Comparison of ENCODE assay signal across 17 cellular contexts in genomic region chr20:57174737-57175136, GRCh38.
DNase-seq lines count a peak whose midpoint lies in the region; ATAC-seq, FAIRE-seq and TF ChIP-seq lines count a peak whose summit lies in the region.
"Had no signal": no experiment of that assay in that cellular context is flagged by ENCODE, and none has a peak within 500 bp of the region (broad histone marks: within the 10 kb centered on the region; RNA-seq: fewer than 3 reads in every experiment).

No MANE protein-coding gene starts in this region.

- H4K5ac ChIP-seq in H1 (ENCODE audit: insufficient read length, low read depth, low read length), result no peak overlapping the region

- no peak overlapping the region for H4K91ac ChIP-seq in H1 (replicated peaks; ENCODE audit: insufficient read length, low read length)

- no peaks in the 10 kb centered on the region for H3K79me2 ChIP-seq in HepG2 (ENCODE audit: insufficient read depth, low read length)
- H3K79me2 ChIP-seq in H1 (ENCODE audit: control insufficient read depth in 1 of 2, insufficient read depth in 2 of 2, low read length in 2 of 2), result no peaks in the 10 kb centered on the region

- peaks cover 5% of the 10 kb centered on the region for H3K4me1 Mint-ChIP-seq in type B pancreatic cell (ENCODE audit: unreplicated experiment)
- H3K4me1 Mint-ChIP-seq in activated CD8-positive, alpha-beta T cell treated with anti-CD3 and anti-CD28 coated beads, Interleukin-2, amount 10 ng/mL, durations not matched to agents 7 days and 5 days (ENCODE audit: low read depth), result no peaks in the 10 kb centered on the region
- H3K4me1 Mint-ChIP-seq: CD14-positive monocyte; CD4-positive, alpha-beta memory T cell had no signal

- no peak overlapping the region for H3K4me3 Mint-ChIP-seq in type B pancreatic cell
- H3K4me3 Mint-ChIP-seq in activated CD8-positive, alpha-beta T cell treated with anti-CD3 and anti-CD28 coated beads, Interleukin-2, amount 10 ng/mL, durations not matched to agents 7 days and 5 days, result no peak overlapping the region
- H3K4me3 Mint-ChIP-seq: CD14-positive monocyte; CD4-positive, alpha-beta memory T cell had no signal

- no peak overlapping the region for H2AK5ac ChIP-seq in H1 (ENCODE audit: low read depth, low read length)

- H2BK20ac ChIP-seq in H1 (ENCODE audit: low read length), result no peak overlapping the region

- H3K9me3 ChIP-seq in HepG2 (ENCODE audit: low read length) (no peaks in the 10 kb centered on the region), right lobe of liver (no peaks in the 10 kb centered on the region), H1 (ENCODE audit: insufficient read depth in 2 of 2, low read depth in 1 of 2, low read length in 1 of 2) (no peaks in the 10 kb centered on the region), stomach (no peaks in the 10 kb centered on the region)
- H3K9me3 ChIP-seq: BLaER1, HAP-1 had no signal

- no peak for DNase-seq in HepG2 (ENCODE audit: low spot score)
- DNase-seq in right lobe of liver, result no peak
- DNase-seq in H1 (ENCODE audit: low read depth in 1 of 2, low spot score in 2 of 2), result no peak
- DNase-seq in type B pancreatic cell (ENCODE audit: extremely low spot score, unreplicated experiment), result no peak
- DNase-seq in stomach, result no peak
- no peak for DNase-seq in activated CD8-positive, alpha-beta T cell treated with anti-CD3 and anti-CD28 coated beads, Interleukin-2, amount 10 ng/mL, durations not matched to agents 7 days and 5 days
- DNase-seq: 8988T; Calu3; CD4-positive, alpha-beta memory T cell; DND-41; EL; IMR-90 had no signal

- H3K14ac ChIP-seq in H1 (ENCODE audit: insufficient read length), result no peak overlapping the region

- H3K18ac ChIP-seq in H1 (ENCODE audit: extremely low read depth, low read length), result no peak overlapping the region

- H3K79me1 ChIP-seq in H1 (ENCODE audit: low read depth, low read length), result no peaks in the 10 kb centered on the region

- H2BK12ac ChIP-seq in H1 (ENCODE audit: low read depth, low read length), result no peak overlapping the region

- H3K56ac ChIP-seq in H1 (replicated peaks; ENCODE audit: insufficient read length, low read depth, low read length), result no peak overlapping the region

- 0 out of 2 replicates have a peak, but pooled peaks cover 2% of the 10 kb centered on the region for H4K20me1 ChIP-seq in HepG2 (ENCODE audit: insufficient read depth, low read length)
- H4K20me1 ChIP-seq in H1 (replicated peaks in 1 of 2; ENCODE audit: control insufficient read depth in 1 of 2, insufficient read depth in 2 of 2, low read length in 2 of 2), result no peaks in the 10 kb centered on the region
- H4K20me1 ChIP-seq: BLaER1 had no signal

- no peak for TF ChIP-seq POLR2A in HepG2 (IDR thresholded peaks at IDR 0.05; ENCODE audit: insufficient read depth in 1 of 2, low read depth in 2 of 2, low read length in 2 of 2)
- TF ChIP-seq POLR2A in right lobe of liver (IDR thresholded peaks at IDR 0.05), result no peak
- no peak for TF ChIP-seq POLR2A in H1 (IDR thresholded peaks at IDR 0.05; ENCODE audit: control extremely low read depth in 1 of 2, low read depth in 2 of 2, low read length in 2 of 2)
- TF ChIP-seq POLR2A in stomach (IDR thresholded peaks at IDR 0.05), result no peak

- WGBS in HepG2 (ENCODE audit: low lambda C conversion rate), result 20% methylated on average over 7 of the region's 9 CpGs
- WGBS in right lobe of liver (ENCODE audit: insufficient coverage, low coverage, low lambda C conversion rate, missing lambda C conversion rate), result 80% methylated on average over 2 of the region's 9 CpGs
- 81% methylated on average over 9 of the region's 9 CpGs; no CpG with 5 or more reads in 1 of the 2 experiments for WGBS in H1 (ENCODE audit: extremely low coverage in 1 of 2, insufficient coverage in 1 of 2, insufficient read length in 1 of 2, insufficient replicate concordance in 2 of 2, low coverage in 1 of 2, low lambda C conversion rate in 2 of 2, missing lambda C conversion rate in 1 of 2), 2 experiments
- 82 to 93% (median 86%) methylated on average over 7 to 9 of the region's 9 CpGs for WGBS in stomach, 5 donors

- H3K27ac ChIP-seq in HepG2 (ENCODE audit: extremely low read length, insufficient read depth, low read length) (no peak overlapping the region), right lobe of liver (no peak overlapping the region), H1 (ENCODE audit: low read depth, low read length) (no peak overlapping the region), stomach (no peak overlapping the region)
- H3K27ac ChIP-seq: BLaER1 had no signal

- H3K23ac ChIP-seq in H1 (ENCODE audit: insufficient read length), result no peak overlapping the region

- H3K9ac ChIP-seq in HepG2 (ENCODE audit: insufficient read depth, low read depth, low read length), result no peak overlapping the region
- no peak overlapping the region for H3K9ac ChIP-seq in H1 (replicated peaks in 1 of 4; ENCODE audit: extremely low read depth in 1 of 4, low read depth in 3 of 4, low read length in 3 of 4)
- H3K9ac ChIP-seq: BLaER1 had no signal

- no peak for TF ChIP-seq EP300 in HepG2 (IDR thresholded peaks at IDR 0.05; ENCODE audit: low read depth in 2 of 2, low read length in 2 of 2)
- no peak for TF ChIP-seq EP300 in HepG2 (CRISPR knock-in tag; IDR thresholded peaks at IDR 0.05; ENCODE audit: borderline replicate concordance)
- no peak for TF ChIP-seq EP300 in H1 (IDR thresholded peaks at IDR 0.05; ENCODE audit: borderline replicate concordance in 1 of 2, low read depth in 2 of 2, low read length in 2 of 2)
- no peak for TF ChIP-seq EP300 in stomach (IDR thresholded peaks at IDR 0.05)

- no peaks in the 10 kb centered on the region for H3K27me3 Mint-ChIP-seq in type B pancreatic cell
- no peaks in the 10 kb centered on the region for H3K27me3 Mint-ChIP-seq in activated CD8-positive, alpha-beta T cell treated with anti-CD3 and anti-CD28 coated beads, Interleukin-2, amount 10 ng/mL, durations not matched to agents 7 days and 5 days (ENCODE audit: low read depth)

- no peaks in the 10 kb centered on the region for H3K4me1 ChIP-seq in HepG2 (ENCODE audit: insufficient read depth, low read length)
- no peaks in the 10 kb centered on the region for H3K4me1 ChIP-seq in right lobe of liver
- peaks cover 0 to 3% (median 1%) of the 10 kb centered on the region in 4 experiments; a peak in 3 of 7 replicates for H3K4me1 ChIP-seq in H1 (replicated peaks in 1 of 4; ENCODE audit: control insufficient read depth in 3 of 4, insufficient read depth in 4 of 4, low read length in 3 of 4)
- H3K4me1 ChIP-seq in stomach, result no peaks in the 10 kb centered on the region
- H3K4me1 ChIP-seq: HAP-1 had no signal

- 0 out of 2 replicates have a peak overlapping the region, but pooled peaks have one; percentile 46 for H2BK15ac ChIP-seq in H1 (ENCODE audit: low read length)

- no peak for FAIRE-seq in HepG2 (lab: Jason Lieb, UNC)
- no peak for FAIRE-seq in H1 (lab: Jason Lieb, UNC)
- FAIRE-seq: GM12878 had no signal

- H3K27ac Mint-ChIP-seq in type B pancreatic cell, result peak overlapping the region; percentile 63
- no peak overlapping the region for H3K27ac Mint-ChIP-seq in activated CD8-positive, alpha-beta T cell treated with anti-CD3 and anti-CD28 coated beads, Interleukin-2, amount 10 ng/mL, durations not matched to agents 7 days and 5 days
- H3K27ac Mint-ChIP-seq: CD4-positive, alpha-beta memory T cell had no signal

- H2AFZ ChIP-seq in HepG2 (ENCODE audit: low read length) (no peak overlapping the region), H1 (ENCODE audit: low read length) (no peak overlapping the region)

- H2BK120ac ChIP-seq in H1 (replicated peaks; ENCODE audit: low read depth, low read length), result no peak overlapping the region

- intact Hi-C loops in HepG2 (cut with micrococcal nuclease; ENCODE audit: unreplicated experiment), result no loop called here
- intact Hi-C loops in right lobe of liver (cut with DNase I), result no loop called here
- intact Hi-C loops in stomach (cut with DNase I; ENCODE audit: low total_unique reads), result no loop called here

- H3K27me3 ChIP-seq in HepG2 (ENCODE audit: control insufficient read depth in 1 of 2, insufficient read depth in 2 of 2, low read length in 2 of 2) (peaks cover 10 to 30% of the 10 kb centered on the region in 2 experiments; a peak in 3 of 5 replicates), right lobe of liver (no peaks in the 10 kb centered on the region), H1 (replicated peaks in 1 of 4; ENCODE audit: control insufficient read depth in 3 of 4, extremely low read depth in 1 of 4, insufficient read depth in 3 of 4, low read length in 3 of 4) (no peaks in the 10 kb centered on the region), stomach (peaks cover 0 to 9% (median 0%) of the 10 kb centered on the region in 3 donors)
- H3K27me3 ChIP-seq: BLaER1 had no signal

- H3K4me2 ChIP-seq in HepG2 (ENCODE audit: low read depth, low read length) (no peak overlapping the region), H1 (ENCODE audit: insufficient read depth in 1 of 2, low read depth in 2 of 2, low read length in 2 of 2) (no peak overlapping the region)
- H3K4me2 ChIP-seq: BLaER1 had no signal

- no peak overlapping the region for H2BK5ac ChIP-seq in H1 (ENCODE audit: low read depth, low read length)

- TF ChIP-seq CTCF in HepG2 (CRISPR knock-in tag; IDR thresholded peaks at IDR 0.05) (no peak), right lobe of liver (IDR thresholded peaks at IDR 0.05) (no peak), H1 (IDR thresholded peaks at IDR 0.05; ENCODE audit: control extremely low read depth in 1 of 3, insufficient read depth in 1 of 3, low read depth in 1 of 3, low read length in 3 of 3) (no peak), type B pancreatic cell (conservative IDR thresholded peaks at IDR 0.05) (no peak), stomach (IDR thresholded peaks at IDR 0.05) (no peak)

- H3K36me3 Mint-ChIP-seq in type B pancreatic cell, result peaks cover 40% of the 10 kb centered on the region
- H3K36me3 Mint-ChIP-seq in activated CD8-positive, alpha-beta T cell treated with anti-CD3 and anti-CD28 coated beads, Interleukin-2, amount 10 ng/mL, durations not matched to agents 7 days and 5 days (ENCODE audit: low read depth), result no peaks in the 10 kb centered on the region
- H3K36me3 Mint-ChIP-seq: CD14-positive monocyte; CD4-positive, alpha-beta memory T cell had no signal

- BruUV-seq in HepG2 (replicated peaks; lab: Mats Ljungman, UMichigan), result no TSS peak

- CTCF ChIA-PET in HepG2 (lab: Yijun Ruan, JAX; ENCODE audit: low intra/inter-chr PET ratio, low total read pairs) (no interaction called here), H1 (lab: Charles Lee; ENCODE audit: partially characterized antibody) (interaction anchor here (0.8 to 1.7 kb wide), 4 partner anchors 35 to 331 kb away, joined by 3 to 6 read pairs (median 5); no protein-coding TSS in a partner anchor)
- CTCF ChIA-PET in activated CD8-positive, alpha-beta T cell treated with anti-CD3 and anti-CD28 coated beads, Interleukin-2, amount 10 ng/mL, durations not matched to agents 7 days and 5 days (lab: Charles Lee), result no interaction called here

- 0 out of 2 replicates have a peak overlapping the region, but pooled peaks have one; percentile 6 for H4K8ac ChIP-seq in H1 (ENCODE audit: extremely low read depth, insufficient read depth, low read length)

- ATAC-seq in HepG2 (no peak), right lobe of liver (no peak), GM21423 (IDR thresholded peaks at IDR 0.05; ENCODE audit: unreplicated experiment) (no peak)
- ATAC-seq in activated CD8-positive, alpha-beta T cell treated with anti-CD3 and anti-CD28 coated beads, Interleukin-2, amount 10 ng/mL, durations not matched to agents 7 days and 5 days, result no peak

- no peaks in the 10 kb centered on the region for H3K36me3 ChIP-seq in HepG2 (replicated peaks in 1 of 2; ENCODE audit: control insufficient read depth in 1 of 2, insufficient read depth in 2 of 2, low read length in 2 of 2)
- H3K36me3 ChIP-seq in right lobe of liver, result no peaks in the 10 kb centered on the region
- H3K36me3 ChIP-seq in H1 (ENCODE audit: control insufficient read depth in 2 of 4, insufficient read depth in 4 of 4, low read length in 3 of 4), result peaks cover 0 to 8% (median 0%) of the 10 kb centered on the region in 4 experiments; a peak in 2 of 8 replicates
- no peaks in the 10 kb centered on the region for H3K36me3 ChIP-seq in stomach
- H3K36me3 ChIP-seq: BLaER1, HAP-1 had no signal

- no peak for TF ChIP-seq RAD21 in HepG2 (CRISPR knock-in tag; IDR thresholded peaks at IDR 0.05)
- no peak for TF ChIP-seq RAD21 in H1 (IDR thresholded peaks at IDR 0.05 in 1 of 2, conservative IDR thresholded peaks at IDR 0.05 in 1 of 2; ENCODE audit: low read depth in 2 of 2, low read length in 2 of 2)

- POLR2A ChIA-PET in HepG2 (lab: Yijun Ruan, JAX), result no interaction called here
- POLR2A ChIA-PET in H1 (lab: Charles Lee; ENCODE audit: partially characterized antibody), result no interaction called here
- POLR2A ChIA-PET in activated CD8-positive, alpha-beta T cell treated with anti-CD3 and anti-CD28 coated beads, Interleukin-2, amount 10 ng/mL, durations not matched to agents 7 days and 5 days (lab: Charles Lee), result no interaction called here

- in situ Hi-C loops in HepG2 (cut with HindIII; ENCODE audit: extremely low pct_ligation_motif_present, low pct_unique_long_range_greater_than_20kb), result no loop called here

- no peaks in the 10 kb centered on the region for H3K9me3 Mint-ChIP-seq in type B pancreatic cell
- H3K9me3 Mint-ChIP-seq in activated CD8-positive, alpha-beta T cell treated with anti-CD3 and anti-CD28 coated beads, Interleukin-2, amount 10 ng/mL, durations not matched to agents 7 days and 5 days (ENCODE audit: insufficient read depth), result no peaks in the 10 kb centered on the region

- H3K23me2 ChIP-seq in H1 (ENCODE audit: low read depth, low read length), result no peaks in the 10 kb centered on the region

- no peak overlapping the region for H3K4ac ChIP-seq in H1 (replicated peaks; ENCODE audit: insufficient read length, low read depth, low read length)

- H3K4me3 ChIP-seq in HepG2 (replicated peaks in 1 of 3; ENCODE audit: insufficient read depth in 1 of 3, low read depth in 2 of 3, low read length in 3 of 3) (no peak overlapping the region), right lobe of liver (no peak overlapping the region), H1 (ENCODE audit: extremely low read depth in 1 of 4, insufficient read depth in 2 of 4, low read depth in 3 of 4, low read length in 4 of 4) (no peak overlapping the region), stomach (no peak overlapping the region)
- H3K4me3 ChIP-seq: BLaER1, GM12878, HAP-1 had no signal
